In the genomic region with DNA sequence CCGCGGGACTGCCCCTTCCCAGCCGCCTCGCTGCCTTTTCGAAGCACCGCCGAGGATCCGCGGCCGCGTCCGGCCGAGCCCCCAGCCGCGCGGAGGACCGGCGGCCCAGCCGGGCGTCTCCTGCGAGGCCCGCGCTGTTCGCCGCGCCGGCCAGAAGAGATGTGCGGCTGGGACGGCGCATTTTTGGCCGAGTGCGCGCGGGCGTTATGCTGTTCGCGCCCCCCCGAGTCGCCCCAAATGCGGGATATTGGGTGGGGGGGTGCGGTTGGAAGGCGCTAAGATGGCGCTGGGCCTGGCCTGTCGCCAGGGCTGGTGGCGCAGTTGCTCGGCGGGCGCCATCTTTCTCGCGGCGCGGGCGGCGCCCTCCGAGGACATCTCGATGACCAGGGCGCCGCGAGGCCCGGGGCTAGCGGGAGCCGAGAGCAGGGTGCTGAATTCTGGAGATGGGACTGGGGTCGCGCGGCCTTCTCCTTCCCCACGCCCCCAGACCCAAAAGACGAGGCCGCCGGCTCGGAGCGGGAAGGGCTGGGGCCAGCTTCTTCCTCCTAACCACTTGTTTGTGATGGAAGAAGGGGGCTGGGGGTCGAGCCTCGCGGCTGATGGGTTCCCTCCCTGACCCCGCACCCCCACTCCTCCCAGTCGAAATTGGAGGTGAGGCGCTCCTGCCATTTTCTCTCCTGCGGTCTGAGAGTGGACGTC, we compare ENCODE assay signal across 8 cellular contexts. TPM values are rescaled to one million over a fixed set of nuclear protein-coding genes. Genes with fewer than 3 reads are reported as not detected.
A peak's percentile ranks its signal among the peaks of the same experiment; 100 is the strongest.
DNase-seq lines count a peak whose midpoint lies in the region; ATAC-seq and TF ChIP-seq lines count a peak whose summit lies in the region.

No MANE protein-coding gene starts in this region.

- H3K4me3 Mint-ChIP-seq in activated naive CD4-positive, alpha-beta T cell treated with anti-CD3 and anti-CD28 coated beads for 36 hours = peak overlapping the region; percentile 91
- H3K4me3 Mint-ChIP-seq in glutamatergic neuron (ENCODE audit: unreplicated experiment) = peak overlapping the region; percentile 95

- H2AFZ ChIP-seq in IMR-90 (replicated peaks; ENCODE audit: low read length, poor library complexity) = peak overlapping the region; percentile 90
- peak overlapping the region; percentile 87 for H2AFZ ChIP-seq in osteoblast (ENCODE audit: low read length)

- peaks cover 10% of the 10 kb centered on the region for H3K36me3 Mint-ChIP-seq in activated naive CD4-positive, alpha-beta T cell treated with anti-CD3 and anti-CD28 coated beads for 36 hours (ENCODE audit: low read depth)
- H3K36me3 Mint-ChIP-seq in glutamatergic neuron (ENCODE audit: unreplicated experiment) = no peaks in the 10 kb centered on the region

- peak overlapping the region; percentile 53; the same call in 1 of the 2 replicates for H2BK20ac ChIP-seq in IMR-90 (ENCODE audit: low read depth, low read length)

- H3K4ac ChIP-seq in IMR-90 (ENCODE audit: low read depth, low read length) = peak overlapping the region; percentile 100

- H3K4me2 ChIP-seq in IMR-90 (ENCODE audit: low read depth, low read length) (peak overlapping the region; percentile 94), osteoblast (ENCODE audit: insufficient read depth, low read length) (peak overlapping the region; percentile 88)

- H4K5ac ChIP-seq in IMR-90 (ENCODE audit: low read depth, low read length) = peak overlapping the region; percentile 100

- peak overlapping the region; percentile 99 for H3K56ac ChIP-seq in IMR-90 (ENCODE audit: extremely low read depth, insufficient read depth, low read length)

- H3K4me3 ChIP-seq in AG04449 (ENCODE audit: low read depth, low read length) = peak overlapping the region; percentile 76
- H3K4me3 ChIP-seq in IMR-90 (ENCODE audit: insufficient read depth, low read depth, low read length) = peak overlapping the region; percentile 96
- H3K4me3 ChIP-seq in SJSA1 = peak overlapping the region; percentile 99
- H3K4me3 ChIP-seq in osteoblast (ENCODE audit: insufficient read depth, low read length) = peak overlapping the region; percentile 96
- peak overlapping the region; percentile 89 for H3K4me3 ChIP-seq in thoracic aorta

- TF ChIP-seq CTCF in AG04449 (IDR thresholded peaks at IDR 0.05; ENCODE audit: insufficient read depth, low read length, missing control alignments) = no peak
- TF ChIP-seq CTCF in IMR-90 (conservative IDR thresholded peaks at IDR 0.05; ENCODE audit: low read depth, low read length) = no peak
- TF ChIP-seq CTCF in glutamatergic neuron (IDR thresholded peaks at IDR 0.05; ENCODE audit: partially characterized antibody, unreplicated experiment) = no peak
- no peak for TF ChIP-seq CTCF in osteoblast (IDR thresholded peaks at IDR 0.05; ENCODE audit: extremely low read depth, low read depth, low read length)
- no peak for TF ChIP-seq CTCF in thoracic aorta (IDR thresholded peaks at IDR 0.05)

- H3K9me3 ChIP-seq in IMR-90 (ENCODE audit: control insufficient read depth, insufficient read depth, low read length) (no peaks in the 10 kb centered on the region), SJSA1 (replicated peaks) (peaks cover 4% of the 10 kb centered on the region; the same call in 1 of the 2 replicates), osteoblast (ENCODE audit: low read depth, low read length) (no peaks in the 10 kb centered on the region), thoracic aorta (no peaks in the 10 kb centered on the region)

- H4K91ac ChIP-seq in IMR-90 (ENCODE audit: insufficient read depth, low read depth, low read length) = peak overlapping the region; percentile 96

- H3K9me1 ChIP-seq in IMR-90 (ENCODE audit: insufficient read depth, low read length) = peaks cover 4% of the 10 kb centered on the region

- POLR2A ChIA-PET in AG04449 (lab: Yijun Ruan, JAX) (interaction anchor here (0.7 to 3.4 kb wide), 7 partner anchors 13 to 91 kb away, joined by 3 to 26 read pairs (median 4); a partner anchor contains a TSS), IMR-90 (lab: Charles Lee; ENCODE audit: unreplicated experiment) (interaction anchor here (0.5 to 1.8 kb wide), 7 partner anchors 14 to 811 kb away, joined by 3 to 13 read pairs (median 9); a partner anchor contains a TSS)

- H3K27ac ChIP-seq in IMR-90 (ENCODE audit: insufficient read depth, low read length) (peak overlapping the region; percentile 98), SJSA1 (peak overlapping the region; percentile 100), osteoblast (ENCODE audit: low read depth, low read length) (peak overlapping the region; percentile 97), thoracic aorta (peak overlapping the region; percentile 99 to 100)

- TF ChIP-seq RAD21 in IMR-90 (IDR thresholded peaks at IDR 0.05; ENCODE audit: low read length) = no peak

- in situ Hi-C loops in IMR-90 (cut with MboI; ENCODE audit: low sequenced_read_pairs) = no loop called here

- H3K36me3 ChIP-seq in IMR-90 (ENCODE audit: control insufficient read depth, insufficient read depth, low read length) = peaks cover 2% of the 10 kb centered on the region; the same call in 1 of the 2 replicates
- peaks cover 30% of the 10 kb centered on the region for H3K36me3 ChIP-seq in SJSA1
- no peaks in the 10 kb centered on the region for H3K36me3 ChIP-seq in osteoblast (ENCODE audit: insufficient read depth, low read length)
- no peaks in the 10 kb centered on the region for H3K36me3 ChIP-seq in thoracic aorta

- peak overlapping the region; percentile 100 for H3K14ac ChIP-seq in IMR-90 (replicated peaks; ENCODE audit: low read depth, low read length)

- H3K27me3 ChIP-seq in IMR-90 (ENCODE audit: control insufficient read depth, insufficient read depth, low read length) = no peaks in the 10 kb centered on the region
- no peaks in the 10 kb centered on the region for H3K27me3 ChIP-seq in SJSA1 (replicated peaks)
- H3K27me3 ChIP-seq in osteoblast (ENCODE audit: insufficient read depth, low read length) = no peaks in the 10 kb centered on the region
- H3K27me3 ChIP-seq in thoracic aorta (replicated peaks; ENCODE audit: insufficient read depth) = no peaks in the 10 kb centered on the region

- peak overlapping the region; percentile 100 for H3K9ac ChIP-seq in IMR-90 (ENCODE audit: low read depth, low read length)

- no peaks in the 10 kb centered on the region for H3K9me3 Mint-ChIP-seq in activated naive CD4-positive, alpha-beta T cell treated with anti-CD3 and anti-CD28 coated beads for 36 hours
- peaks cover 16% of the 10 kb centered on the region for H3K9me3 Mint-ChIP-seq in glutamatergic neuron (ENCODE audit: unreplicated experiment)

- peak overlapping the region; percentile 99 for H2BK5ac ChIP-seq in IMR-90 (ENCODE audit: low read depth, low read length, poor library complexity, severe bottlenecking)

- peak overlapping the region; percentile 98 for H2AK5ac ChIP-seq in IMR-90 (ENCODE audit: low read depth, low read length)

- dilution Hi-C loops in IMR-90 (cut with HindIII; ENCODE audit: low sequenced_read_pairs, unreplicated experiment) = no loop called here

- no peaks in the 10 kb centered on the region for H3K27me3 Mint-ChIP-seq in activated naive CD4-positive, alpha-beta T cell treated with anti-CD3 and anti-CD28 coated beads for 36 hours (ENCODE audit: low read depth)
- H3K27me3 Mint-ChIP-seq in glutamatergic neuron (ENCODE audit: unreplicated experiment) = peaks cover 11% of the 10 kb centered on the region

- H3K18ac ChIP-seq in IMR-90 (ENCODE audit: low read depth, low read length) = peak overlapping the region; percentile 100

- peaks cover 22% of the 10 kb centered on the region for H3K4me1 Mint-ChIP-seq in activated naive CD4-positive, alpha-beta T cell treated with anti-CD3 and anti-CD28 coated beads for 36 hours (ENCODE audit: low read depth)
- H3K4me1 Mint-ChIP-seq in glutamatergic neuron (ENCODE audit: low read depth, unreplicated experiment) = peaks cover 9% of the 10 kb centered on the region

- peak overlapping the region; percentile 100 for H2AK9ac ChIP-seq in IMR-90 (replicated peaks; ENCODE audit: low read depth, low read length, poor library complexity)

- H4K8ac ChIP-seq in IMR-90 (ENCODE audit: low read depth in 2 of 2, low read length in 2 of 2) = peak overlapping the region; percentile 90 to 98

- peaks cover 8 to 48% of the 10 kb centered on the region in 2 experiments for H3K79me1 ChIP-seq in IMR-90 (ENCODE audit: low read depth in 1 of 2, low read length in 2 of 2)

- BruUV-seq in IMR-90 (replicated peaks; lab: Mats Ljungman, UMichigan) = no TSS peak

- H2BK120ac ChIP-seq in IMR-90 (ENCODE audit: low read depth, low read length) = peak overlapping the region; percentile 90

- no peaks in the 10 kb centered on the region; the same call in 1 of the 2 replicates for H4K20me1 ChIP-seq in IMR-90 (ENCODE audit: insufficient read depth, low read length)
- H4K20me1 ChIP-seq in osteoblast (ENCODE audit: insufficient read depth, low read length) = peaks cover 13% of the 10 kb centered on the region

- 0 out of 2 replicates have a peak, but pooled peaks have one; percentile 69 for TF ChIP-seq POLR2A in IMR-90 (IDR thresholded peaks at IDR 0.05; ENCODE audit: low read depth, low read length)

- DNase-seq in AG04449 (ENCODE audit: low read depth, low spot score) (no peak), IMR-90 (peak; percentile 59), SJSA1 (ENCODE audit: low read depth in 1 of 2, low spot score in 2 of 2) (peak; percentile 70 to 89), glutamatergic neuron (peak; percentile 70), osteoblast (ENCODE audit: insufficient read length, low spot score, missing footprints) (peak; percentile 93), thoracic aorta (ENCODE audit: low spot score) (peak; percentile 9)
- DNase-seq in activated naive CD4-positive, alpha-beta T cell treated with anti-CD3 and anti-CD28 coated beads for 36 hours = peak; percentile 75

- peak overlapping the region; percentile 100 for H3K27ac Mint-ChIP-seq in activated naive CD4-positive, alpha-beta T cell treated with anti-CD3 and anti-CD28 coated beads for 36 hours
- H3K27ac Mint-ChIP-seq in glutamatergic neuron (ENCODE audit: unreplicated experiment) = peak overlapping the region; percentile 99

- 2% methylated on average over 21 of the region's 79 CpGs; no CpG with 5 or more reads in 1 of the 2 experiments for WGBS in IMR-90 (ENCODE audit: extremely low coverage in 2 of 2, insufficient read length in 1 of 2), 2 experiments

- H3K23ac ChIP-seq in IMR-90 (ENCODE audit: low read depth, low read length) = peak overlapping the region; percentile 100

- peak overlapping the region; percentile 27; the same call in 1 of the 3 replicates for H2BK15ac ChIP-seq in IMR-90 (ENCODE audit: low read depth, low read length)

- CTCF ChIA-PET in AG04449 (lab: Yijun Ruan, JAX) = interaction anchor here (1.2 kb wide), 1 partner anchor 121 kb away, joined by 4 read pairs; no protein-coding TSS in a partner anchor
- CTCF ChIA-PET in IMR-90 (lab: Yijun Ruan, JAX) = no interaction called here
- CTCF ChIA-PET in activated naive CD4-positive, alpha-beta T cell treated with anti-CD3 and anti-CD28 coated beads for 36 hours (lab: Charles Lee) = interaction anchor here (1.1 to 1.2 kb wide), 2 partner anchors 12 to 57 kb away, joined by 3 to 4 read pairs; no protein-coding TSS in a partner anchor

- ATAC-seq in GM18867 (IDR thresholded peaks at IDR 0.05; ENCODE audit: unreplicated experiment) (peak; percentile 42), IMR-90 (ENCODE audit: low read depth) (peak; percentile 28), thoracic aorta (ENCODE audit: insufficient number of reproducible peaks, low FRiP score, low read depth) (peak; percentile 37)

- peaks cover 7% of the 10 kb centered on the region for H3K4me1 ChIP-seq in IMR-90 (ENCODE audit: control insufficient read depth, insufficient read depth, low read length)
- H3K4me1 ChIP-seq in SJSA1 (replicated peaks) = peaks cover 26% of the 10 kb centered on the region
- peaks cover 20% of the 10 kb centered on the region for H3K4me1 ChIP-seq in osteoblast (ENCODE audit: insufficient read depth, low read length)
- peaks cover 32 to 44% of the 10 kb centered on the region in 2 donors for H3K4me1 ChIP-seq in thoracic aorta (ENCODE audit: control insufficient read depth in 1 of 2, low read depth in 2 of 2)

- peaks cover 52% of the 10 kb centered on the region for H3K79me2 ChIP-seq in osteoblast (ENCODE audit: insufficient read depth, low read length)

- intact Hi-C loops in IMR-90 (cut with micrococcal nuclease) = loop anchor here (2.0 kb wide), 1 partner anchor 57 kb away; no protein-coding TSS in a partner anchor
- intact Hi-C loops in activated naive CD4-positive, alpha-beta T cell treated with anti-CD3 and anti-CD28 coated beads for 36 hours (cut with micrococcal nuclease) = loop anchor here (5.0 kb wide), 4 partner anchors 56 to 996 kb away; a partner anchor contains a TSS

RNA-seq across cellular contexts. Expression of a gene that starts 1.5 kb away (rescaled TPM):
- total RNA-seq in IMR-90 (2012; rRNA removed) = 4.7 and 6.1 TPM in 2 replicates
- polyA plus RNA-seq in IMR-90 (2012; rRNA removed) = 3.9 and 4.0 TPM in 2 replicates
- polyA plus RNA-seq in IMR-90 (2012; cell fraction: cytosol; rRNA removed) = 1.3 and 1.7 TPM in 2 replicates
- polyA plus RNA-seq in IMR-90 (2012; cell fraction: nucleus; rRNA removed; ENCODE audit: low replicate concordance) = 3.4 and 9.8 TPM in 2 replicates
- total RNA-seq in SJSA1 (2014; rRNA removed; shearing (Covaris generic)) = 2.2 and 4.0 TPM in 2 replicates
- 1 to 10 TPM; 7.8 to 7.9 TPM for total RNA-seq in activated naive CD4-positive, alpha-beta T cell treated with anti-CD3 and anti-CD28 coated beads for 36 hours
- total RNA-seq in glutamatergic neuron (ENCODE audit: unreplicated experiment) = 11.0 TPM
- 9.4 TPM in 2 replicates for total RNA-seq in osteoblast
- total RNA-seq in thoracic aorta = 10 to 100 TPM; 16.5 to 18.8 TPM

RNA-seq across cellular contexts. Expression of a gene that starts 37.4 kb away (rescaled TPM):
- total RNA-seq in IMR-90 (2012; rRNA removed) = 32.6 and 33.9 TPM in 2 replicates
- 20.2 and 23.0 TPM in 2 replicates for polyA plus RNA-seq in IMR-90 (2012; rRNA removed)
- polyA plus RNA-seq in IMR-90 (2012; cell fraction: cytosol; rRNA removed) = 15.0 and 20.0 TPM in 2 replicates
- polyA plus RNA-seq in IMR-90 (2012; cell fraction: nucleus; rRNA removed; ENCODE audit: low replicate concordance) = 8.4 and 10.7 TPM in 2 replicates
- total RNA-seq in SJSA1 (2014; rRNA removed; shearing (Covaris generic)) = 51.0 and 73.6 TPM in 2 replicates
- total RNA-seq in activated naive CD4-positive, alpha-beta T cell treated with anti-CD3 and anti-CD28 coated beads for 36 hours = 10 to 100 TPM; 12.6 to 12.9 TPM
- total RNA-seq in glutamatergic neuron (ENCODE audit: unreplicated experiment) = 35.2 TPM
- total RNA-seq in osteoblast = 30.9 and 33.7 TPM in 2 replicates
- total RNA-seq in thoracic aorta = 10 to 100 TPM; 26.4 to 33.8 TPM
